Comparison of ENCODE assay signal across 18 cellular contexts in the genomic region with DNA sequence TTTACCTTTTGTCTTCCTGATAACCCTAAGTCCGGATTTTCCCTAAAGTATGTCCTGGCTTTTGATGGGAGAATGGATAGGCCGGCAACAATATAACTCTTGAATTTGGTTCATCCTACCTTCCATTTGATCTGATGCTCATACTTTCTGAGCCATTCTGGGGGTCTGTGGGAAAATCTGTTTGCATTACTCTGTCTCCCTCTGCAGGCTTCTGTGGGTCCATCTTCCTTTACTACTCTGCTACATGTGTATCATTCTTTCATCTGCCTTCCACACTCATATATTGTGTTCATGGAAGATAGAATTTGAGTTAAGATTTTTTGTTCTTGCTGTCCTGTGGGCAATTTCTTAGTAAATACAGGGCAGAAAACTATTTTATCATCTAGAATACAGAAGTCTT.
DNase-seq lines count a peak whose midpoint lies in the region; ATAC-seq, FAIRE-seq and TF ChIP-seq lines count a peak whose summit lies in the region.
"Had no signal": no experiment of that assay in that cellular context is flagged by ENCODE, and none has a peak within 500 bp of the region (broad histone marks: within the 10 kb centered on the region; RNA-seq: fewer than 3 reads in every experiment).

No MANE protein-coding gene starts in this region.

- no TSS peak for BruUV-seq in PC-3 (replicated peaks; lab: Mats Ljungman, UMichigan)

- in situ Hi-C loops in HAP-1 (cut with MboI; ENCODE audit: low sequenced_read_pairs): no loop called here

- no peak overlapping the region for H3K27ac ChIP-seq in A549
- no peak overlapping the region for H3K27ac ChIP-seq in PC-3 (ENCODE audit: low read length)
- H3K27ac ChIP-seq: coronary artery, SJCRH30, testis had no signal

- no peak for TF ChIP-seq CTCF in A549 (IDR thresholded peaks at IDR 0.05)
- peak; percentile 22; the same call in 1 of the 3 replicates for TF ChIP-seq CTCF in GM12872 (IDR thresholded peaks at IDR 0.05; ENCODE audit: insufficient read depth, low read depth, low read length)
- peak; percentile 50 for TF ChIP-seq CTCF in PC-3 (conservative IDR thresholded peaks at IDR 0.05; ENCODE audit: low read depth, low read length)
- TF ChIP-seq CTCF in fibroblast of mammary gland (conservative IDR thresholded peaks at IDR 0.05; ENCODE audit: control insufficient read depth, insufficient read depth, low read depth, low read length): peak; percentile 15

- intact Hi-C loops in PC-3 (cut with micrococcal nuclease) (no loop called here), sciatic nerve (cut with DNase I) (no loop called here)

- H3K4me2 ChIP-seq in A549: no peak overlapping the region
- H3K4me2 ChIP-seq in PC-3 (ENCODE audit: low read length): no peak overlapping the region

- no peaks in the 10 kb centered on the region for H4K20me1 ChIP-seq in PC-3 (ENCODE audit: low read length)

- no peak for TF ChIP-seq POLR2A in A549 (IDR thresholded peaks at IDR 0.05; ENCODE audit: low read length)

- TF ChIP-seq EP300 in A549 (IDR thresholded peaks at IDR 0.05): no peak

- no peak for DNase-seq in A549 (ENCODE audit: low read depth in 1 of 2, low spot score in 1 of 2)
- no peak for DNase-seq in PC-3
- no peak for DNase-seq in fibroblast of mammary gland (ENCODE audit: low read depth)
- DNase-seq in sciatic nerve (ENCODE audit: low spot score): no peak
- DNase-seq in HAP-1 (ENCODE audit: low spot score in 2 of 2): no peak
- DNase-seq: activated CD4-positive, alpha-beta memory T cell treated with anti-CD3 and anti-CD28 coated beads for 36 hours; DMS79 treated with DMSO at 0.1 percent for 48 hours; naive thymus-derived CD4-positive, alpha-beta T cell; NCI-H69; stimulated activated CD4-positive, alpha-beta T cell treated with anti-CD3 and anti-CD28 coated beads, Interleukin-1b, Interleukin-23, amount 100 ng/mL, for 48 hours; stimulated activated CD8-positive, alpha-beta memory T cell treated with anti-CD3 and anti-CD28 coated beads, Interleukin-4, amount 100 ng/mL, for 48 hours; testis had no signal

- H3K9me3 ChIP-seq in A549 (no peaks in the 10 kb centered on the region), PC-3 (ENCODE audit: low read length) (no peaks in the 10 kb centered on the region), HAP-1 (no peaks in the 10 kb centered on the region)
- H3K9me3 ChIP-seq: SJCRH30, testis had no signal

- H3K27me3 ChIP-seq in PC-3 (ENCODE audit: low read length): no peaks in the 10 kb centered on the region
- no peaks in the 10 kb centered on the region for H3K27me3 ChIP-seq in HAP-1 (ENCODE audit: low read depth)
- H3K27me3 ChIP-seq: SJCRH30, testis had no signal

- H3K4me3 ChIP-seq in A549 (no peak overlapping the region), PC-3 (ENCODE audit: low read length) (no peak overlapping the region), fibroblast of mammary gland (ENCODE audit: control insufficient read depth, low read depth, low read length) (no peak overlapping the region), HAP-1 (no peak overlapping the region)
- H3K4me3 ChIP-seq: coronary artery, SJCRH30, testis had no signal

- no peaks in the 10 kb centered on the region for H3F3A ChIP-seq in PC-3 (ENCODE audit: low read length, unreplicated experiment)

- no peak overlapping the region for H2AFZ ChIP-seq in PC-3 (ENCODE audit: low read length)

- no peak for FAIRE-seq in A549 (lab: Jason Lieb, UNC)
- FAIRE-seq: GM12892 had no signal

- H3K79me2 ChIP-seq in PC-3 (ENCODE audit: low read length): no peaks in the 10 kb centered on the region

- ATAC-seq in A549 (peak; percentile 43 to 61; a peak in 2 of 6 replicates), PC-3 (no peak), HG02763 (IDR thresholded peaks at IDR 0.05; ENCODE audit: unreplicated experiment) (no peak), HG02970 (IDR thresholded peaks at IDR 0.05; ENCODE audit: low FRiP score, unreplicated experiment) (no peak), sciatic nerve (no peak)
- ATAC-seq: naive thymus-derived CD4-positive, alpha-beta T cell had no signal

- H3K9me2 ChIP-seq in PC-3 (replicated peaks; ENCODE audit: low read length): no peaks in the 10 kb centered on the region

- WGBS in A549 (ENCODE audit: missing lambda C conversion rate): 92% methylated on average over 2 of the region's 2 CpGs

- POLR2A ChIA-PET in A549 (lab: Yijun Ruan, JAX) (no interaction called here), PC-3 (lab: Charles Lee; ENCODE audit: unreplicated experiment) (no interaction called here)

- H3K9ac ChIP-seq in PC-3 (ENCODE audit: low read length): no peak overlapping the region

- H3K36me3 ChIP-seq in PC-3 (ENCODE audit: low read depth, low read length): no peaks in the 10 kb centered on the region
- H3K36me3 ChIP-seq in HAP-1 (replicated peaks): no peaks in the 10 kb centered on the region
- H3K36me3 ChIP-seq: SJCRH30 had no signal

- CTCF ChIA-PET in A549 (lab: Yijun Ruan, JAX) (interaction anchor here (1.8 kb wide), 1 partner anchor 207 kb away, joined by 5 read pairs; no protein-coding TSS in a partner anchor), PC-3 (lab: Charles Lee) (no interaction called here)

- H3K4me1 ChIP-seq in A549 (no peaks in the 10 kb centered on the region), PC-3 (ENCODE audit: insufficient read depth, low read length) (no peaks in the 10 kb centered on the region), HAP-1 (peaks cover 3% of the 10 kb centered on the region; the same call in 1 of the 2 replicates)
- H3K4me1 ChIP-seq: SJCRH30, testis had no signal

- TF ChIP-seq RAD21 in A549 (conservative IDR thresholded peaks at IDR 0.05 in 1 of 2, IDR thresholded peaks at IDR 0.05 in 1 of 2): no peak

TF ChIP-seq in A549, 52 proteins besides CTCF, POLR2A, EP300 and RAD21 (continues in another document):
- no peak for TF ChIP-seq FOXS1 (CRISPR knock-in tag; IDR thresholded peaks at IDR 0.05)
- TF ChIP-seq CHD4 (IDR thresholded peaks at IDR 0.05; ENCODE audit: borderline replicate concordance): no peak
- no peak for TF ChIP-seq HDAC2 (IDR thresholded peaks at IDR 0.05)
- no peak for TF ChIP-seq CEBPB (IDR thresholded peaks at IDR 0.05)
- no peak for TF ChIP-seq JUN (IDR thresholded peaks at IDR 0.05)
- TF ChIP-seq MAFK (IDR thresholded peaks at IDR 0.05; ENCODE audit: partially characterized antibody): no peak
- TF ChIP-seq JUNB (IDR thresholded peaks at IDR 0.05): no peak
- no peak for TF ChIP-seq ZNF302 (CRISPR knock-in tag; IDR thresholded peaks at IDR 0.05)
- TF ChIP-seq, protein P1, sequence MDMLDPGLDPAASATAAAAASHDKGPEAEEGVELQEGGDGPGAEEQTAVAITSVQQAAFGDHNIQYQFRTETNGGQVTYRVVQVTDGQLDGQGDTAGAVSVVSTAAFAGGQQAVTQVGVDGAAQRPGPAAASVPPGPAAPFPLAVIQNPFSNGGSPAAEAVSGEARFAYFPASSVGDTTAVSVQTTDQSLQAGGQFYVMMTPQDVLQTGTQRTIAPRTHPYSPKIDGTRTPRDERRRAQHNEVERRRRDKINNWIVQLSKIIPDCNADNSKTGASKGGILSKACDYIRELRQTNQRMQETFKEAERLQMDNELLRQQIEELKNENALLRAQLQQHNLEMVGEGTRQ (IDR thresholded peaks at IDR 0.05): no peak
- TF ChIP-seq HOXB13 (CRISPR knock-in tag; IDR thresholded peaks at IDR 0.05; ENCODE audit: low read depth): no peak
- TF ChIP-seq, protein P2, sequence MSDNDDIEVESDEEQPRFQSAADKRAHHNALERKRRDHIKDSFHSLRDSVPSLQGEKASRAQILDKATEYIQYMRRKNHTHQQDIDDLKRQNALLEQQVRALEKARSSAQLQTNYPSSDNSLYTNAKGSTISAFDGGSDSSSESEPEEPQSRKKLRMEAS (IDR thresholded peaks at IDR 0.05): no peak
- TF ChIP-seq EHF (CRISPR knock-in tag; IDR thresholded peaks at IDR 0.05): no peak
- TF ChIP-seq, protein P3, sequence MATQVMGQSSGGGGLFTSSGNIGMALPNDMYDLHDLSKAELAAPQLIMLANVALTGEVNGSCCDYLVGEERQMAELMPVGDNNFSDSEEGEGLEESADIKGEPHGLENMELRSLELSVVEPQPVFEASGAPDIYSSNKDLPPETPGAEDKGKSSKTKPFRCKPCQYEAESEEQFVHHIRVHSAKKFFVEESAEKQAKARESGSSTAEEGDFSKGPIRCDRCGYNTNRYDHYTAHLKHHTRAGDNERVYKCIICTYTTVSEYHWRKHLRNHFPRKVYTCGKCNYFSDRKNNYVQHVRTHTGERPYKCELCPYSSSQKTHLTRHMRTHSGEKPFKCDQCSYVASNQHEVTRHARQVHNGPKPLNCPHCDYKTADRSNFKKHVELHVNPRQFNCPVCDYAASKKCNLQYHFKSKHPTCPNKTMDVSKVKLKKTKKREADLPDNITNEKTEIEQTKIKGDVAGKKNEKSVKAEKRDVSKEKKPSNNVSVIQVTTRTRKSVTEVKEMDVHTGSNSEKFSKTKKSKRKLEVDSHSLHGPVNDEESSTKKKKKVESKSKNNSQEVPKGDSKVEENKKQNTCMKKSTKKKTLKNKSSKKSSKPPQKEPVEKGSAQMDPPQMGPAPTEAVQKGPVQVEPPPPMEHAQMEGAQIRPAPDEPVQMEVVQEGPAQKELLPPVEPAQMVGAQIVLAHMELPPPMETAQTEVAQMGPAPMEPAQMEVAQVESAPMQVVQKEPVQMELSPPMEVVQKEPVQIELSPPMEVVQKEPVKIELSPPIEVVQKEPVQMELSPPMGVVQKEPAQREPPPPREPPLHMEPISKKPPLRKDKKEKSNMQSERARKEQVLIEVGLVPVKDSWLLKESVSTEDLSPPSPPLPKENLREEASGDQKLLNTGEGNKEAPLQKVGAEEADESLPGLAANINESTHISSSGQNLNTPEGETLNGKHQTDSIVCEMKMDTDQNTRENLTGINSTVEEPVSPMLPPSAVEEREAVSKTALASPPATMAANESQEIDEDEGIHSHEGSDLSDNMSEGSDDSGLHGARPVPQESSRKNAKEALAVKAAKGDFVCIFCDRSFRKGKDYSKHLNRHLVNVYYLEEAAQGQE (IDR thresholded peaks at IDR 0.05): no peak
- no peak for TF ChIP-seq ESRRA (IDR thresholded peaks at IDR 0.05; ENCODE audit: borderline replicate concordance, low read length)
- no peak for TF ChIP-seq TFCP2L1 (CRISPR knock-in tag; IDR thresholded peaks at IDR 0.05)
- no peak for TF ChIP-seq FOSB (CRISPR knock-in tag; IDR thresholded peaks at IDR 0.05)
- TF ChIP-seq RFX5 (IDR thresholded peaks at IDR 0.05): no peak
- TF ChIP-seq NPAS2 (CRISPR knock-in tag; IDR thresholded peaks at IDR 0.05; ENCODE audit: borderline replicate concordance): no peak
- TF ChIP-seq, protein P4, sequence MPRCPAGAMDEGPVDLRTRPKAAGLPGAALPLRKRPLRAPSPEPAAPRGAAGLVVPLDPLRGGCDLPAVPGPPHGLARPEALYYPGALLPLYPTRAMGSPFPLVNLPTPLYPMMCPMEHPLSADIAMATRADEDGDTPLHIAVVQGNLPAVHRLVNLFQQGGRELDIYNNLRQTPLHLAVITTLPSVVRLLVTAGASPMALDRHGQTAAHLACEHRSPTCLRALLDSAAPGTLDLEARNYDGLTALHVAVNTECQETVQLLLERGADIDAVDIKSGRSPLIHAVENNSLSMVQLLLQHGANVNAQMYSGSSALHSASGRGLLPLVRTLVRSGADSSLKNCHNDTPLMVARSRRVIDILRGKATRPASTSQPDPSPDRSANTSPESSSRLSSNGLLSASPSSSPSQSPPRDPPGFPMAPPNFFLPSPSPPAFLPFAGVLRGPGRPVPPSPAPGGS (IDR thresholded peaks at IDR 0.05): no peak

Comparison
In these comparisons a context has a peak if more than half of its experiments do, and no peak if none do; other contexts are left out.
1. ATAC-seq: peak in A549 (2 of 2); none in PC-3 (single experiment), HG02763 (single experiment), HG02970 (single experiment) and sciatic nerve (single experiment).